15 cellular contexts compared by ENCODE assay signal in genomic region chr10:9819756-9820494, GRCh38.
A peak's percentile ranks its signal among the peaks of the same experiment; 100 is the strongest.
DNase-seq lines count a peak whose midpoint lies in the region; ATAC-seq and TF ChIP-seq lines count a peak whose summit lies in the region.
"Had no signal": no experiment of that assay in that cellular context is flagged by ENCODE, and none has a peak within 500 bp of the region (broad histone marks: within the 10 kb centered on the region; RNA-seq: fewer than 3 reads in every experiment).

No MANE protein-coding gene starts in this region.

- H3K9me3 ChIP-seq in Karpas-422 (ENCODE audit: low read length) (peaks cover 4% of the 10 kb centered on the region; the same call in 1 of the 2 replicates), sigmoid colon (peaks cover 0 to 7% (median 1%) of the 10 kb centered on the region in 4 donors), heart right ventricle (peaks cover 0 to 20% (median 5%) of the 10 kb centered on the region in 11 donors)

- no peaks in the 10 kb centered on the region for H3K27me3 ChIP-seq in Karpas-422 (ENCODE audit: low read length)
- no peaks in the 10 kb centered on the region for H3K27me3 ChIP-seq in sigmoid colon
- H3K27me3 ChIP-seq in heart right ventricle, result no peaks in the 10 kb centered on the region
- H3K27me3 ChIP-seq: BLaER1 treated with 17β-estradiol and CSF1 and Interleukin-3, amounts not matched to agents 10 nM and 100 nM had no signal

- 55 to 81% methylated on average over 4 of the region's 4 CpGs for WGBS in sigmoid colon, 2 donors
- WGBS in heart right ventricle, 2 donors, result 72 to 76% methylated on average over 4 of the region's 4 CpGs

- TF ChIP-seq POLR2A in sigmoid colon (IDR thresholded peaks at IDR 0.05), result no peak

- H3K4me3 Mint-ChIP-seq in stimulated activated memory B cell treated with anti-CD40 and anti-IgM and Interleukin-4, amounts not matched to agents 10 μg/mL and 1 μg/mL and 100 μg/mL, for 72 hours, result no peak overlapping the region
- H3K4me3 Mint-ChIP-seq: B cell; CD4-positive, alpha-beta T cell; GM23338; IgD-negative memory B cell had no signal

- no peak for ATAC-seq in Right ventricle myocardium inferior
- ATAC-seq in left ventricle myocardium superior, result no peak
- peak; percentile 34 for ATAC-seq in stimulated activated memory B cell treated with anti-CD40 and anti-IgM and Interleukin-4, amounts not matched to agents 10 μg/mL and 1 μg/mL and 100 μg/mL, for 72 hours
- no peak for ATAC-seq in heart right ventricle
- ATAC-seq: GM23338 had no signal

- no peak overlapping the region for H3K9ac ChIP-seq in Karpas-422 (ENCODE audit: low read length)
- H3K9ac ChIP-seq: BLaER1 treated with 17β-estradiol and CSF1 and Interleukin-3, amounts not matched to agents 10 nM and 100 nM had no signal

- TF ChIP-seq EP300 in sigmoid colon (IDR thresholded peaks at IDR 0.05), result no peak

- intact Hi-C loops in Right ventricle myocardium inferior (cut with DNase I) (no loop called here), left ventricle myocardium superior (cut with micrococcal nuclease) (no loop called here), sigmoid colon (cut with DNase I) (no loop called here), heart right ventricle (cut with DNase I) (no loop called here)

- TF ChIP-seq CTCF in sigmoid colon (IDR thresholded peaks at IDR 0.05), result no peak
- no peak for TF ChIP-seq CTCF in heart right ventricle (IDR thresholded peaks at IDR 0.05)

- no peak overlapping the region for H3K4me3 ChIP-seq in Karpas-422 (ENCODE audit: low read length)
- H3K4me3 ChIP-seq in sigmoid colon, result no peak overlapping the region
- no peak overlapping the region for H3K4me3 ChIP-seq in heart right ventricle
- H3K4me3 ChIP-seq: BLaER1 treated with 17β-estradiol and CSF1 and Interleukin-3, amounts not matched to agents 10 nM and 100 nM; GM23338 had no signal

- no peaks in the 10 kb centered on the region for H3K79me2 ChIP-seq in Karpas-422 (ENCODE audit: low read length)

- no peaks in the 10 kb centered on the region for H4K20me1 ChIP-seq in Karpas-422 (ENCODE audit: insufficient read depth, low read depth, low read length)
- H4K20me1 ChIP-seq: BLaER1 treated with 17β-estradiol and CSF1 and Interleukin-3, amounts not matched to agents 10 nM and 100 nM had no signal

- peaks cover 17% of the 10 kb centered on the region for H3K9me3 Mint-ChIP-seq in stimulated activated memory B cell treated with anti-CD40 and anti-IgM and Interleukin-4, amounts not matched to agents 10 μg/mL and 1 μg/mL and 100 μg/mL, for 72 hours

- H3K27me3 Mint-ChIP-seq in stimulated activated memory B cell treated with anti-CD40 and anti-IgM and Interleukin-4, amounts not matched to agents 10 μg/mL and 1 μg/mL and 100 μg/mL, for 72 hours, result no peaks in the 10 kb centered on the region
- H3K27me3 Mint-ChIP-seq: B cell had no signal

- peak overlapping the region; percentile 16; the same call in 1 of the 2 replicates for H2AFZ ChIP-seq in Karpas-422 (ENCODE audit: low read length)

- peak; percentile 70 for DNase-seq in Right ventricle myocardium inferior (ENCODE audit: missing footprints)
- DNase-seq in left ventricle myocardium superior, result no peak
- DNase-seq in Karpas-422, result no peak
- DNase-seq in sigmoid colon, result peak; percentile 61
- DNase-seq in heart right ventricle, result no peak
- no peak for DNase-seq in C1 segment of cervical spinal cord (lab: John Stamatoyannopoulos, UW)
- DNase-seq: Caco-2; CD4-positive, alpha-beta T cell; GDM1; HCEC 1CT had no signal

- no peaks in the 10 kb centered on the region for H3K4me1 Mint-ChIP-seq in stimulated activated memory B cell treated with anti-CD40 and anti-IgM and Interleukin-4, amounts not matched to agents 10 μg/mL and 1 μg/mL and 100 μg/mL, for 72 hours
- H3K4me1 Mint-ChIP-seq: B cell, GM23338, IgD-negative memory B cell had no signal

- H3K9me2 ChIP-seq in Karpas-422 (replicated peaks; ENCODE audit: insufficient read depth, low read length), result no peaks in the 10 kb centered on the region

- no peaks in the 10 kb centered on the region for H3K36me3 Mint-ChIP-seq in stimulated activated memory B cell treated with anti-CD40 and anti-IgM and Interleukin-4, amounts not matched to agents 10 μg/mL and 1 μg/mL and 100 μg/mL, for 72 hours
- H3K36me3 Mint-ChIP-seq: IgD-negative memory B cell had no signal

- no peak overlapping the region for H3K27ac ChIP-seq in Karpas-422 (ENCODE audit: low read length)
- H3K27ac ChIP-seq in sigmoid colon, result no peak overlapping the region
- H3K27ac ChIP-seq in heart right ventricle, result no peak overlapping the region
- H3K27ac ChIP-seq: BLaER1 treated with 17β-estradiol and CSF1 and Interleukin-3, amounts not matched to agents 10 nM and 100 nM had no signal

- no peak overlapping the region for H3K4me2 ChIP-seq in Karpas-422 (ENCODE audit: low read depth, low read length, poor library complexity, severe bottlenecking)
- H3K4me2 ChIP-seq: BLaER1 treated with 17β-estradiol and CSF1 and Interleukin-3, amounts not matched to agents 10 nM and 100 nM; GM23338 had no signal

- H3K4me1 ChIP-seq in Karpas-422 (ENCODE audit: low read length) (peaks cover 13% of the 10 kb centered on the region), sigmoid colon (no peaks in the 10 kb centered on the region), heart right ventricle (no peaks in the 10 kb centered on the region)

- H3K36me3 ChIP-seq in Karpas-422 (ENCODE audit: insufficient read depth, low read length) (no peaks in the 10 kb centered on the region; the same call in 1 of the 2 replicates), sigmoid colon (no peaks in the 10 kb centered on the region), heart right ventricle (no peaks in the 10 kb centered on the region)
- H3K36me3 ChIP-seq: BLaER1 treated with 17β-estradiol and CSF1 and Interleukin-3, amounts not matched to agents 10 nM and 100 nM had no signal

- no peak overlapping the region for H3K27ac Mint-ChIP-seq in stimulated activated memory B cell treated with anti-CD40 and anti-IgM and Interleukin-4, amounts not matched to agents 10 μg/mL and 1 μg/mL and 100 μg/mL, for 72 hours
- H3K27ac Mint-ChIP-seq: B cell; CD4-positive, alpha-beta T cell; GM23338; IgD-negative memory B cell had no signal

Comparison
In these comparisons a context has a peak if more than half of its experiments do, and no peak if none do; other contexts are left out.
1. DNase-seq: peak in Right ventricle myocardium inferior (single experiment) and sigmoid colon (single experiment); none in left ventricle myocardium superior (single experiment), Karpas-422 (single experiment), heart right ventricle (0 of 2) and C1 segment of cervical spinal cord (0 of 14).